21 cellular contexts compared by ENCODE assay signal in the genomic region with DNA sequence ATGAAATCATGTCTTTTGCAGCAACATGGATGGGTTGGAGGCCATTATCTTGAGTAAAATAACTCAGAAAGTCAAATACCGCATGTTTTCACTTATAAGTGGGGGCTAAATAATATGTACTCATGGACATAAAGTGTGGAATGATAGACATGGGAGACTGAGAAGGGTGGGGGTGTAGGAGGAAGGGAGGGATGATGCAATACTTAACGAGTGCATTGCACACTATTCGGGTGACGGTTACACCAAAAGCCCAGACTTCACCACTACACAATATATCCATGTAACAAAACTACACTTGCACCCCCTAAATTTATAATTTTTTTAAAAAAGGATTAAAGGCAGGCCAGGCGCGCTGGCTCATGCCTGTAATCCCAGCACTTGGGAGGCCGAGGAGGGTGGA. TPM values are rescaled to one million over a fixed set of nuclear protein-coding genes. Genes with fewer than 3 reads are reported as not detected.
DNase-seq lines count a peak whose midpoint lies in the region; ATAC-seq, FAIRE-seq and TF ChIP-seq lines count a peak whose summit lies in the region.
"Had no signal": no experiment of that assay in that cellular context is flagged by ENCODE, and none has a peak within 500 bp of the region (broad histone marks: within the 10 kb centered on the region; RNA-seq: fewer than 3 reads in every experiment).

No MANE protein-coding gene starts in this region.

- H4K20me1 ChIP-seq in HepG2 (ENCODE audit: insufficient read depth, low read length) (no peaks in the 10 kb centered on the region), H1 (replicated peaks in 1 of 2; ENCODE audit: control insufficient read depth in 1 of 2, insufficient read depth in 2 of 2, low read length in 2 of 2) (no peaks in the 10 kb centered on the region)

- H4K5ac ChIP-seq in H1 (ENCODE audit: insufficient read length, low read depth, low read length): no peak overlapping the region

- H3K27me3 ChIP-seq in HepG2 (ENCODE audit: control insufficient read depth in 1 of 2, insufficient read depth in 2 of 2, low read length in 2 of 2) (peaks cover 0 to 5% of the 10 kb centered on the region in 2 experiments; a peak in 1 of 5 replicates), right lobe of liver (no peaks in the 10 kb centered on the region), H1 (replicated peaks in 1 of 4; ENCODE audit: control insufficient read depth in 3 of 4, extremely low read depth in 1 of 4, insufficient read depth in 3 of 4, low read length in 3 of 4) (no peaks in the 10 kb centered on the region), prostate gland (replicated peaks; ENCODE audit: insufficient read depth) (no peaks in the 10 kb centered on the region)
- H3K27me3 ChIP-seq: BE2C had no signal

- H3K9ac ChIP-seq in HepG2 (ENCODE audit: insufficient read depth, low read depth, low read length): no peak overlapping the region
- no peak overlapping the region for H3K9ac ChIP-seq in H1 (replicated peaks in 1 of 4; ENCODE audit: extremely low read depth in 1 of 4, low read depth in 3 of 4, low read length in 3 of 4)

- TF ChIP-seq POLR2A in HepG2 (IDR thresholded peaks at IDR 0.05; ENCODE audit: insufficient read depth in 1 of 2, low read depth in 2 of 2, low read length in 2 of 2): no peak
- no peak for TF ChIP-seq POLR2A in right lobe of liver (IDR thresholded peaks at IDR 0.05)
- TF ChIP-seq POLR2A in H1 (IDR thresholded peaks at IDR 0.05; ENCODE audit: control extremely low read depth in 1 of 2, low read depth in 2 of 2, low read length in 2 of 2): no peak
- TF ChIP-seq POLR2A in prostate gland (IDR thresholded peaks at IDR 0.05): no peak

- no peaks in the 10 kb centered on the region for H3K23me2 ChIP-seq in H1 (ENCODE audit: low read depth, low read length)

- POLR2A ChIA-PET in HepG2 (lab: Yijun Ruan, JAX): no interaction called here
- POLR2A ChIA-PET in H1 (lab: Charles Lee; ENCODE audit: partially characterized antibody): no interaction called here

- WGBS in HepG2 (ENCODE audit: low lambda C conversion rate): 37% methylated on average over 7 of the region's 7 CpGs
- WGBS in right lobe of liver (ENCODE audit: insufficient coverage, low coverage, low lambda C conversion rate, missing lambda C conversion rate): 52% methylated on average over 7 of the region's 7 CpGs
- 77% methylated on average over 7 of the region's 7 CpGs; no CpG with 5 or more reads in 1 of the 2 experiments for WGBS in H1 (ENCODE audit: extremely low coverage in 1 of 2, insufficient coverage in 1 of 2, insufficient read length in 1 of 2, insufficient replicate concordance in 2 of 2, low coverage in 1 of 2, low lambda C conversion rate in 2 of 2, missing lambda C conversion rate in 1 of 2), 2 experiments
- 74% methylated on average over 7 of the region's 7 CpGs for WGBS in prostate gland

- FAIRE-seq in HepG2 (lab: Jason Lieb, UNC): no peak
- FAIRE-seq in H1 (lab: Jason Lieb, UNC): no peak
- FAIRE-seq: GM12878, HTR-8/SVneo had no signal

- intact Hi-C loops in HepG2 (cut with micrococcal nuclease; ENCODE audit: unreplicated experiment): no loop called here
- intact Hi-C loops in right lobe of liver (cut with DNase I): no loop called here
- intact Hi-C loops in prostate gland (cut with DNase I): no loop called here

- no peak for TF ChIP-seq EP300 in HepG2 (IDR thresholded peaks at IDR 0.05; ENCODE audit: low read depth in 2 of 2, low read length in 2 of 2)
- no peak for TF ChIP-seq EP300 in HepG2 (CRISPR knock-in tag; IDR thresholded peaks at IDR 0.05; ENCODE audit: borderline replicate concordance)
- no peak for TF ChIP-seq EP300 in H1 (IDR thresholded peaks at IDR 0.05; ENCODE audit: borderline replicate concordance in 1 of 2, low read depth in 2 of 2, low read length in 2 of 2)

- no peak overlapping the region for H4K91ac ChIP-seq in H1 (replicated peaks; ENCODE audit: insufficient read length, low read length)

- CTCF ChIA-PET in HepG2 (lab: Yijun Ruan, JAX; ENCODE audit: low intra/inter-chr PET ratio, low total read pairs): no interaction called here
- CTCF ChIA-PET in H1 (lab: Charles Lee; ENCODE audit: partially characterized antibody): no interaction called here

- H3K14ac ChIP-seq in H1 (ENCODE audit: insufficient read length): no peak overlapping the region

- H3K23ac ChIP-seq in H1 (ENCODE audit: insufficient read length): no peak overlapping the region

- H3K18ac ChIP-seq in H1 (ENCODE audit: extremely low read depth, low read length): no peak overlapping the region

- TF ChIP-seq RAD21 in HepG2 (CRISPR knock-in tag; IDR thresholded peaks at IDR 0.05): no peak
- TF ChIP-seq RAD21 in H1 (IDR thresholded peaks at IDR 0.05 in 1 of 2, conservative IDR thresholded peaks at IDR 0.05 in 1 of 2; ENCODE audit: low read depth in 2 of 2, low read length in 2 of 2): no peak

- H3K27ac ChIP-seq in HepG2 (ENCODE audit: extremely low read length, insufficient read depth, low read length) (no peak overlapping the region), right lobe of liver (no peak overlapping the region), H1 (ENCODE audit: low read depth, low read length) (no peak overlapping the region), prostate gland (no peak overlapping the region)

- H4K8ac ChIP-seq in H1 (ENCODE audit: extremely low read depth, insufficient read depth, low read length): no peak overlapping the region

- H2BK120ac ChIP-seq in H1 (replicated peaks; ENCODE audit: low read depth, low read length): no peak overlapping the region

- no peak overlapping the region for H2BK5ac ChIP-seq in H1 (ENCODE audit: low read depth, low read length)

- H2AK5ac ChIP-seq in H1 (ENCODE audit: low read depth, low read length): no peak overlapping the region

- H3K4me2 ChIP-seq in HepG2 (ENCODE audit: low read depth, low read length): no peak overlapping the region
- H3K4me2 ChIP-seq in H1 (ENCODE audit: insufficient read depth in 1 of 2, low read depth in 2 of 2, low read length in 2 of 2): no peak overlapping the region

- H3K4me3 ChIP-seq in HepG2 (replicated peaks in 1 of 3; ENCODE audit: insufficient read depth in 1 of 3, low read depth in 2 of 3, low read length in 3 of 3): no peak overlapping the region
- H3K4me3 ChIP-seq in right lobe of liver: no peak overlapping the region
- H3K4me3 ChIP-seq in H1 (ENCODE audit: extremely low read depth in 1 of 4, insufficient read depth in 2 of 4, low read depth in 3 of 4, low read length in 4 of 4): no peak overlapping the region
- no peak overlapping the region for H3K4me3 ChIP-seq in prostate gland
- H3K4me3 ChIP-seq: GM12878 had no signal

- H2BK20ac ChIP-seq in H1 (ENCODE audit: low read length): no peak overlapping the region

- no peaks in the 10 kb centered on the region for H3K79me2 ChIP-seq in HepG2 (ENCODE audit: insufficient read depth, low read length)
- H3K79me2 ChIP-seq in H1 (ENCODE audit: control insufficient read depth in 1 of 2, insufficient read depth in 2 of 2, low read length in 2 of 2): no peaks in the 10 kb centered on the region

- no peaks in the 10 kb centered on the region for H3K9me3 ChIP-seq in HepG2 (ENCODE audit: low read length)
- H3K9me3 ChIP-seq in right lobe of liver: peaks cover 0 to 2% (median 0%) of the 10 kb centered on the region in 4 donors
- H3K9me3 ChIP-seq in H1 (ENCODE audit: insufficient read depth in 2 of 2, low read depth in 1 of 2, low read length in 1 of 2): no peaks in the 10 kb centered on the region; a peak in 1 of 4 replicates
- H3K9me3 ChIP-seq in prostate gland: no peaks in the 10 kb centered on the region
- H3K9me3 ChIP-seq: BE2C had no signal

- no peak for TF ChIP-seq CTCF in HepG2 (CRISPR knock-in tag; IDR thresholded peaks at IDR 0.05)
- TF ChIP-seq CTCF in right lobe of liver (IDR thresholded peaks at IDR 0.05): no peak
- no peak for TF ChIP-seq CTCF in H1 (IDR thresholded peaks at IDR 0.05; ENCODE audit: control extremely low read depth in 1 of 3, insufficient read depth in 1 of 3, low read depth in 1 of 3, low read length in 3 of 3)
- TF ChIP-seq CTCF in prostate gland (IDR thresholded peaks at IDR 0.05): no peak

- BruUV-seq in HepG2 (replicated peaks; lab: Mats Ljungman, UMichigan): no TSS peak

- H3K4ac ChIP-seq in H1 (replicated peaks; ENCODE audit: insufficient read length, low read depth, low read length): no peak overlapping the region

- no peaks in the 10 kb centered on the region for H3K79me1 ChIP-seq in H1 (ENCODE audit: low read depth, low read length)

- H3K56ac ChIP-seq in H1 (replicated peaks; ENCODE audit: insufficient read length, low read depth, low read length): no peak overlapping the region

- no peak for DNase-seq in HepG2 (ENCODE audit: low spot score)
- no peak for DNase-seq in right lobe of liver
- DNase-seq in MV-4-11 (lab: John Stamatoyannopoulos, UW): peak; percentile 27
- no peak for DNase-seq in H1 (ENCODE audit: low read depth in 1 of 2, low spot score in 2 of 2)
- no peak for DNase-seq in prostate gland (ENCODE audit: low spot score)
- DNase-seq in NCI-H1092 treated with DMSO at 0.1 percent for 48 hours (lab: John Stamatoyannopoulos, UW): no peak
- DNase-seq: ACHN; BE2C; C1 segment of cervical spinal cord; CD4-positive, CD25-positive, alpha-beta regulatory T cell; CD8-positive, alpha-beta memory T cell; COR-L47; DMS 273 treated with DMSO at 0.1 percent for 48 hours; DMS53; DND-41; EL; GOT3; H9 had no signal

- no peak overlapping the region for H2BK15ac ChIP-seq in H1 (ENCODE audit: low read length)

- in situ Hi-C loops in HepG2 (cut with HindIII; ENCODE audit: extremely low pct_ligation_motif_present, low pct_unique_long_range_greater_than_20kb): no loop called here

- H2AFZ ChIP-seq in HepG2 (ENCODE audit: low read length) (no peak overlapping the region), H1 (ENCODE audit: low read length) (no peak overlapping the region)

- H3K36me3 ChIP-seq in HepG2 (replicated peaks in 1 of 2; ENCODE audit: control insufficient read depth in 1 of 2, insufficient read depth in 2 of 2, low read length in 2 of 2) (no peaks in the 10 kb centered on the region), right lobe of liver (no peaks in the 10 kb centered on the region), H1 (ENCODE audit: control insufficient read depth in 2 of 4, insufficient read depth in 4 of 4, low read length in 3 of 4) (no peaks in the 10 kb centered on the region), prostate gland (no peaks in the 10 kb centered on the region)
- H3K36me3 ChIP-seq: BE2C had no signal

- no peak for ATAC-seq in HepG2
- no peak for ATAC-seq in right lobe of liver
- ATAC-seq: GM12878 had no signal

- no peak overlapping the region for H2BK12ac ChIP-seq in H1 (ENCODE audit: low read depth, low read length)

- peaks cover 7% of the 10 kb centered on the region for H3K4me1 ChIP-seq in HepG2 (ENCODE audit: insufficient read depth, low read length)
- H3K4me1 ChIP-seq in right lobe of liver: peaks cover 0 to 72% (median 22%) of the 10 kb centered on the region in 4 donors
- peaks cover 0 to 6% (median 0%) of the 10 kb centered on the region in 4 experiments; a peak in 2 of 7 replicates for H3K4me1 ChIP-seq in H1 (replicated peaks in 1 of 4; ENCODE audit: control insufficient read depth in 3 of 4, insufficient read depth in 4 of 4, low read length in 3 of 4)
- no peaks in the 10 kb centered on the region for H3K4me1 ChIP-seq in prostate gland (replicated peaks)
- H3K4me1 ChIP-seq: BE2C had no signal

RNA-seq across cellular contexts. Expression of a gene that starts 13.6 kb away (rescaled TPM):
- total RNA-seq in HepG2 (2016; rRNA removed; fragmentation: Illumina TruSeq; extraction: Trizol) (not detected in 2 replicates), right lobe of liver (1 to 10 TPM in 1 of 6 experiments, under 1 TPM in 4, not detected in 1; 0.22 to 2.3 (median 0.86) TPM), prostate gland (under 1 TPM; 0.23 to 0.91 TPM)
- not detected in 2 replicates for total RNA-seq in HepG2 (2016; cell fraction: cytosol; rRNA removed; fragmentation: Illumina TruSeq; extraction: Trizol; ENCODE audit: low read depth)
- not detected in 2 replicates for total RNA-seq in HepG2 (2016; cell fraction: insoluble cytoplasmic fraction; rRNA removed; fragmentation: Illumina TruSeq; extraction: Trizol)
- total RNA-seq in HepG2 (2016; cell fraction: membrane; rRNA removed; fragmentation: Illumina TruSeq; extraction: Trizol): not detected in 2 replicates
- not detected in 2 replicates for total RNA-seq in HepG2 (2016; cell fraction: nucleus; rRNA removed; fragmentation: Illumina TruSeq; extraction: Trizol)
- polyA plus RNA-seq in HepG2 (2011; rRNA removed) (not detected in 2 replicates), H1 (2011; rRNA removed) (0.15 and 0.28 TPM in 2 replicates)
- polyA plus RNA-seq in HepG2 (2011; cell fraction: cytosol; rRNA removed): not detected in 2 replicates
- not detected in 2 replicates for polyA plus RNA-seq in HepG2 (2011; cell fraction: nucleus; rRNA removed)
- polyA plus RNA-seq in HepG2 (2012): 0.17 TPM in 1 of 2 replicates, not detected in the other
- not detected in 2 replicates for polyA plus RNA-seq in HepG2 (2016; cell fraction: cytosol; fragmentation: Illumina TruSeq; extraction: Trizol; ENCODE audit: low read depth)
- polyA plus RNA-seq in HepG2 (2016; cell fraction: insoluble cytoplasmic fraction; fragmentation: Illumina TruSeq; extraction: Trizol; ENCODE audit: low read depth): not detected in 2 replicates
- polyA plus RNA-seq in HepG2 (2016; cell fraction: membrane; fragmentation: Illumina TruSeq; extraction: Trizol; ENCODE audit: low read depth): not detected in 2 replicates
- not detected in 2 replicates for polyA plus RNA-seq in HepG2 (2016; cell fraction: nucleus; fragmentation: Illumina TruSeq; extraction: Trizol; ENCODE audit: insufficient read depth, low read depth)
- not detected in 2 replicates for polyA minus RNA-seq in HepG2 (2011; rRNA and poly(A)+ RNA removed; ENCODE audit: low replicate concordance)
- not detected in 2 replicates for polyA minus RNA-seq in HepG2 (2011; cell fraction: cytosol; rRNA and poly(A)+ RNA removed)
- polyA minus RNA-seq in HepG2 (2011; cell fraction: nucleus; rRNA and poly(A)+ RNA removed): not detected in 2 replicates
- total RNA-seq in H1 (2021; fragmentation: NEBNext Ultra II Directional; extraction: Animal tissue kit (Norgen Biotek cat#: 25700)): not detected in 2 replicates
- 0.35 TPM for polyA plus RNA-seq in H1 (2011; cell fraction: cytosol; rRNA removed)
- 0.36 TPM for polyA plus RNA-seq in H1 (2011; cell fraction: nucleus; rRNA removed)
- 0.25 to 0.59 TPM (median 0.49 TPM) in 4 replicates for polyA plus RNA-seq in H1 (2012, experiment 1 of 2)
- polyA plus RNA-seq in H1 (2012, experiment 2 of 2): not detected
- polyA plus RNA-seq in H1 (2013, experiment 1 of 2): 0.06 TPM
- 0.13 TPM for polyA plus RNA-seq in H1 (2013, experiment 2 of 2)
- 0.24 and 0.54 TPM in 2 replicates for polyA minus RNA-seq in H1 (2011; rRNA and poly(A)+ RNA removed)
- not detected for polyA minus RNA-seq in H1 (2011; cell fraction: cytosol; rRNA and poly(A)+ RNA removed)
- 0.20 TPM for polyA minus RNA-seq in H1 (2011; cell fraction: nucleus; rRNA and poly(A)+ RNA removed)
- total RNA-seq: A172; CD4-positive, CD25-positive, alpha-beta regulatory T cell; CD8-positive, alpha-beta memory T cell; GM12878 had no signal
- polyA plus RNA-seq: CD4-positive, CD25-positive, alpha-beta regulatory T cell; CD8-positive, alpha-beta memory T cell; GM12878 had no signal
